ENCODE assay signal across 1 cellular context in the genomic region with DNA sequence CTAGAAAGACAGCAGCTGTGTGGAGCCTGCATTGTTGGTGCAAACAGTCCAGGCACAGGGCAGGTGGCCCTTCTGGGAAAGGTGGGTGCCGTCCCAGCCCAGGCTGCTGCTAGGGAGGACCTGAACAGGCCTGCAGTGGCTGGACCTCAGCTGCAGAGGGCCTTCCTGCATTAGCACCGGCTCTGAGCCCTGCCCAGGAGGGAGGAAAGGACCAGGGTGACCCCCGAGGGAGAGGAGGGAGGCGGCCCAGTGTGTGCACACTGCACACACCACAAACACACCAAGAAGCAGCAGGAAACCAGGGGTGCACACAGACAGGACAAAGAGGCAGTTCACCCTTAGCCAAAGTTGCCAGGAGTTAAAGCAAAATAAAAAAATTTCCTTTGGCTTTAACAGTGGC.
TF ChIP-seq lines count a peak whose summit lies in the region.

No MANE protein-coding gene starts in this region.

TF ChIP-seq in HepG2, 621 proteins besides CTCF, POLR2A, EP300 and RAD21:
- no peak for TF ChIP-seq ESRRA (CRISPR knock-in tag; IDR thresholded peaks at IDR 0.05; ENCODE audit: low read depth)
- no peak for TF ChIP-seq HHEX (CRISPR knock-in tag; IDR thresholded peaks at IDR 0.05)
- TF ChIP-seq, protein P1, sequence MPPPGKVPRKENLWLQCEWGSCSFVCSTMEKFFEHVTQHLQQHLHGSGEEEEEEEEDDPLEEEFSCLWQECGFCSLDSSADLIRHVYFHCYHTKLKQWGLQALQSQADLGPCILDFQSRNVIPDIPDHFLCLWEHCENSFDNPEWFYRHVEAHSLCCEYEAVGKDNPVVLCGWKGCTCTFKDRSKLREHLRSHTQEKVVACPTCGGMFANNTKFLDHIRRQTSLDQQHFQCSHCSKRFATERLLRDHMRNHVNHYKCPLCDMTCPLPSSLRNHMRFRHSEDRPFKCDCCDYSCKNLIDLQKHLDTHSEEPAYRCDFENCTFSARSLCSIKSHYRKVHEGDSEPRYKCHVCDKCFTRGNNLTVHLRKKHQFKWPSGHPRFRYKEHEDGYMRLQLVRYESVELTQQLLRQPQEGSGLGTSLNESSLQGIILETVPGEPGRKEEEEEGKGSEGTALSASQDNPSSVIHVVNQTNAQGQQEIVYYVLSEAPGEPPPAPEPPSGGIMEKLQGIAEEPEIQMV (CRISPR knock-in tag; IDR thresholded peaks at IDR 0.05; ENCODE audit: low read depth), result no peak
- TF ChIP-seq ZNF746 (CRISPR knock-in tag; IDR thresholded peaks at IDR 0.05), result no peak
- TF ChIP-seq ZFP37 (CRISPR knock-in tag; IDR thresholded peaks at IDR 0.05; ENCODE audit: borderline replicate concordance), result no peak
- TF ChIP-seq, protein P2, sequence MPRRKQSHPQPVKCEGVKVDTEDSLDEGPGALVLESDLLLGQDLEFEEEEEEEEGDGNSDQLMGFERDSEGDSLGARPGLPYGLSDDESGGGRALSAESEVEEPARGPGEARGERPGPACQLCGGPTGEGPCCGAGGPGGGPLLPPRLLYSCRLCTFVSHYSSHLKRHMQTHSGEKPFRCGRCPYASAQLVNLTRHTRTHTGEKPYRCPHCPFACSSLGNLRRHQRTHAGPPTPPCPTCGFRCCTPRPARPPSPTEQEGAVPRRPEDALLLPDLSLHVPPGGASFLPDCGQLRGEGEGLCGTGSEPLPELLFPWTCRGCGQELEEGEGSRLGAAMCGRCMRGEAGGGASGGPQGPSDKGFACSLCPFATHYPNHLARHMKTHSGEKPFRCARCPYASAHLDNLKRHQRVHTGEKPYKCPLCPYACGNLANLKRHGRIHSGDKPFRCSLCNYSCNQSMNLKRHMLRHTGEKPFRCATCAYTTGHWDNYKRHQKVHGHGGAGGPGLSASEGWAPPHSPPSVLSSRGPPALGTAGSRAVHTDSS (CRISPR knock-in tag; conservative IDR thresholded peaks at IDR 0.05), result no peak
- TF ChIP-seq FOXA3 (CRISPR knock-in tag; IDR thresholded peaks at IDR 0.05), result no peak
- TF ChIP-seq MAFF (IDR thresholded peaks at IDR 0.05; ENCODE audit: low read depth, low read length), result no peak
- TF ChIP-seq, protein P3, sequence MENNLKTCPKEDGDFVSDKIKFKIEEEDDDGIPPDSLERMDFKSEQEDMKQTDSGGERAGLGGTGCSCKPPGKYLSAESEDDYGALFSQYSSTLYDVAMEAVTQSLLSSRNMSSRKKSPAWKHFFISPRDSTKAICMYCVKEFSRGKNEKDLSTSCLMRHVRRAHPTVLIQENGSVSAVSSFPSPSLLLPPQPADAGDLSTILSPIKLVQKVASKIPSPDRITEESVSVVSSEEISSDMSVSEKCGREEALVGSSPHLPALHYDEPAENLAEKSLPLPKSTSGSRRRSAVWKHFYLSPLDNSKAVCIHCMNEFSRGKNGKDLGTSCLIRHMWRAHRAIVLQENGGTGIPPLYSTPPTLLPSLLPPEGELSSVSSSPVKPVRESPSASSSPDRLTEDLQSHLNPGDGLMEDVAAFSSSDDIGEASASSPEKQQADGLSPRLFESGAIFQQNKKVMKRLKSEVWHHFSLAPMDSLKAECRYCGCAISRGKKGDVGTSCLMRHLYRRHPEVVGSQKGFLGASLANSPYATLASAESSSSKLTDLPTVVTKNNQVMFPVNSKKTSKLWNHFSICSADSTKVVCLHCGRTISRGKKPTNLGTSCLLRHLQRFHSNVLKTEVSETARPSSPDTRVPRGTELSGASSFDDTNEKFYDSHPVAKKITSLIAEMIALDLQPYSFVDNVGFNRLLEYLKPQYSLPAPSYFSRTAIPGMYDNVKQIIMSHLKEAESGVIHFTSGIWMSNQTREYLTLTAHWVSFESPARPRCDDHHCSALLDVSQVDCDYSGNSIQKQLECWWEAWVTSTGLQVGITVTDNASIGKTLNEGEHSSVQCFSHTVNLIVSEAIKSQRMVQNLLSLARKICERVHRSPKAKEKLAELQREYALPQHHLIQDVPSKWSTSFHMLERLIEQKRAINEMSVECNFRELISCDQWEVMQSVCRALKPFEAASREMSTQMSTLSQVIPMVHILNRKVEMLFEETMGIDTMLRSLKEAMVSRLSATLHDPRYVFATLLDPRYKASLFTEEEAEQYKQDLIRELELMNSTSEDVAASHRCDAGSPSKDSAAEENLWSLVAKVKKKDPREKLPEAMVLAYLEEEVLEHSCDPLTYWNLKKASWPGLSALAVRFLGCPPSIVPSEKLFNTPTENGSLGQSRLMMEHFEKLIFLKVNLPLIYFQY (CRISPR knock-in tag; IDR thresholded peaks at IDR 0.05; ENCODE audit: borderline replicate concordance), result no peak
- TF ChIP-seq ZNF367 (CRISPR knock-in tag; IDR thresholded peaks at IDR 0.05; ENCODE audit: borderline replicate concordance), result no peak
TF ChIP-seq in HepG2: peak in this region for 0.
